Comparison of ENCODE assay signal across 13 cellular contexts in the genomic region with DNA sequence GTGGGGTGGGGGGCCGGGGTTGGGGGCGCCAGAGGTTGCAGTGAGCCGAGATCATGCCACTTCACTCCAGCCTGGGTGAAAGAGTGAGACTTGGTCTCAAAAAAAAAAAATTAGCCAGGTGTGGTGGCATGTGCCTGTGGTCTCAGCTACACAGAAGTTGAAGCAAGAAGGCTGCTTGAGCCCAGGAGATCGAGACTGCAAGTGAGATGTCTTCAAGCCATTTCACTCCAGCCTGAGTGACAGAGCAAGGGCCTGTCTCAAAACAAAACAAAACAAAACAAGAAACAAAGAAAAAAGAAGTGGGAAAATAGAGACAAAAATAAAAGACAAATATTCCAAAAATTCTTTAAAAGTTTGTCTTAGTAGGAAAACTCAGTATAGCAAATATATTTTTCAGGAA.
A peak's percentile ranks its signal among the peaks of the same experiment; 100 is the strongest.
DNase-seq lines count a peak whose midpoint lies in the region; ATAC-seq and TF ChIP-seq lines count a peak whose summit lies in the region.
"Had no signal": no experiment of that assay in that cellular context is flagged by ENCODE, and none has a peak within 500 bp of the region (broad histone marks: within the 10 kb centered on the region; RNA-seq: fewer than 3 reads in every experiment).

No MANE protein-coding gene starts in this region.

- no peaks in the 10 kb centered on the region for H3K9me3 Mint-ChIP-seq in T-helper 2 cell treated with Interferon-gamma antibody and Interleukin-4, amounts not matched to agents 5 μg/mL and 100 μg/mL, for 36 hours
- no peaks in the 10 kb centered on the region for H3K9me3 Mint-ChIP-seq in memory B cell

- peak overlapping the region; percentile 77 to 98 (median 90) for H3K4me2 ChIP-seq in BLaER1 treated with 17β-estradiol and CSF1 and Interleukin-3, amounts not matched to agents 10 nM and 100 nM
- 0 out of 2 replicates have a peak overlapping the region, but pooled peaks have one; percentile 3 for H3K4me2 ChIP-seq in DOHH2 (ENCODE audit: low read length)

- H3K9me3 ChIP-seq in BLaER1 treated with 17β-estradiol and CSF1 and Interleukin-3, amounts not matched to agents 10 nM and 100 nM (replicated peaks in 1 of 11): no peaks in the 10 kb centered on the region
- no peaks in the 10 kb centered on the region for H3K9me3 ChIP-seq in DOHH2 (ENCODE audit: control insufficient read depth, insufficient read depth, low read length)
- H3K9me3 ChIP-seq: BE2C, upper lobe of left lung had no signal

- no peaks in the 10 kb centered on the region for H3K9me2 ChIP-seq in DOHH2 (replicated peaks; ENCODE audit: control insufficient read depth, low read length)

- H3K79me2 ChIP-seq in DOHH2 (ENCODE audit: control insufficient read depth, low read length): peaks cover 40% of the 10 kb centered on the region

- peak overlapping the region; percentile 49 to 98 (median 92); a peak in 19 of 22 replicates for H3K9ac ChIP-seq in BLaER1 treated with 17β-estradiol and CSF1 and Interleukin-3, amounts not matched to agents 10 nM and 100 nM
- H3K9ac ChIP-seq: parathyroid adenoma had no signal

- TF ChIP-seq CTCF in DOHH2 (IDR thresholded peaks at IDR 0.05; ENCODE audit: low read depth, low read length, poor library complexity, severe bottlenecking): no peak

- H3K4me3 ChIP-seq in BLaER1 treated with 17β-estradiol and CSF1 and Interleukin-3, amounts not matched to agents 10 nM and 100 nM: peak overlapping the region; percentile 78 to 98 (median 88); a peak in 18 of 20 replicates
- H3K4me3 ChIP-seq in DOHH2 (ENCODE audit: low read length): no peak overlapping the region

- peak overlapping the region in 10 of 11 experiments; percentile 25 to 96 (median 90); a peak in 16 of 22 replicates for H3K27ac ChIP-seq in BLaER1 treated with 17β-estradiol and CSF1 and Interleukin-3, amounts not matched to agents 10 nM and 100 nM
- no peak overlapping the region for H3K27ac ChIP-seq in DOHH2 (ENCODE audit: low read depth, low read length)
- H3K27ac ChIP-seq: parathyroid adenoma had no signal

- H3K36me3 ChIP-seq in BLaER1 treated with 17β-estradiol and CSF1 and Interleukin-3, amounts not matched to agents 10 nM and 100 nM: peaks cover 34 to 68% (median 54%) of the 10 kb centered on the region in 11 experiments
- H3K36me3 ChIP-seq in DOHH2 (ENCODE audit: control insufficient read depth, low read length): peaks cover 26% of the 10 kb centered on the region

- H3F3A ChIP-seq in DOHH2 (ENCODE audit: control insufficient read depth, insufficient read depth): peaks cover 18% of the 10 kb centered on the region

- peak overlapping the region; percentile 65 for H3K4me3 Mint-ChIP-seq in T-helper 2 cell treated with Interferon-gamma antibody and Interleukin-4, amounts not matched to agents 5 μg/mL and 100 μg/mL, for 36 hours
- H3K4me3 Mint-ChIP-seq in memory B cell: peak overlapping the region; percentile 84

- peaks cover 16% of the 10 kb centered on the region for H3K36me3 Mint-ChIP-seq in T-helper 2 cell treated with Interferon-gamma antibody and Interleukin-4, amounts not matched to agents 5 μg/mL and 100 μg/mL, for 36 hours (ENCODE audit: low read depth)
- peaks cover 6% of the 10 kb centered on the region for H3K36me3 Mint-ChIP-seq in memory B cell

- peaks cover 29 to 78% (median 65%) of the 10 kb centered on the region in 11 experiments; a peak in 20 of 22 replicates for H4K20me1 ChIP-seq in BLaER1 treated with 17β-estradiol and CSF1 and Interleukin-3, amounts not matched to agents 10 nM and 100 nM
- H4K20me1 ChIP-seq in DOHH2 (ENCODE audit: control insufficient read depth, insufficient read depth, low read depth, low read length): no peaks in the 10 kb centered on the region

- peaks cover 29% of the 10 kb centered on the region for H3K4me1 Mint-ChIP-seq in T-helper 2 cell treated with Interferon-gamma antibody and Interleukin-4, amounts not matched to agents 5 μg/mL and 100 μg/mL, for 36 hours (ENCODE audit: low read depth)
- H3K4me1 Mint-ChIP-seq in memory B cell: peaks cover 24% of the 10 kb centered on the region

- H3K27me3 ChIP-seq in BLaER1 treated with 17β-estradiol and CSF1 and Interleukin-3, amounts not matched to agents 10 nM and 100 nM: no peaks in the 10 kb centered on the region
- no peaks in the 10 kb centered on the region for H3K27me3 ChIP-seq in DOHH2 (ENCODE audit: control insufficient read depth, low read length)
- H3K27me3 ChIP-seq: BE2C, upper lobe of left lung had no signal

- ATAC-seq in memory B cell (ENCODE audit: low read depth): no peak
- no peak for ATAC-seq in HG03097 (IDR thresholded peaks at IDR 0.05; ENCODE audit: low FRiP score, unreplicated experiment)

- H3K27me3 Mint-ChIP-seq in T-helper 2 cell treated with Interferon-gamma antibody and Interleukin-4, amounts not matched to agents 5 μg/mL and 100 μg/mL, for 36 hours (ENCODE audit: low read depth): no peaks in the 10 kb centered on the region
- H3K27me3 Mint-ChIP-seq in memory B cell: no peaks in the 10 kb centered on the region

- peaks cover 32 to 65% (median 50%) of the 10 kb centered on the region in 10 experiments for H3K4me1 ChIP-seq in BLaER1 treated with 17β-estradiol and CSF1 and Interleukin-3, amounts not matched to agents 10 nM and 100 nM
- H3K4me1 ChIP-seq in DOHH2 (ENCODE audit: control insufficient read depth, low read length): peaks cover 36% of the 10 kb centered on the region
- H3K4me1 ChIP-seq: BE2C had no signal

- no peak for DNase-seq in T-helper 2 cell treated with Interferon-gamma antibody and Interleukin-4, amounts not matched to agents 5 μg/mL and 100 μg/mL, for 36 hours (ENCODE audit: low spot score)
- no peak for DNase-seq in memory B cell (ENCODE audit: low spot score in 2 of 2)
- no peak for DNase-seq in kidney glomerular epithelial cell (lab: John Stamatoyannopoulos, UW)
- no peak for DNase-seq in stimulated activated CD4-positive, alpha-beta T cell treated with anti-CD3 and anti-CD28 coated beads, Interleukin-12 subunit alpha, Interleukin-12 subunit beta, amount 100 ng/mL, for 4 hours
- DNase-seq: activated CD4-positive, CD25-positive, alpha-beta regulatory T cell treated with anti-CD3 and anti-CD28 coated beads, Interleukin-2, amount 50 U/mL, for 72 hours; BE2C; midbrain; stimulated activated CD4-positive, alpha-beta T cell treated with anti-CD3 and anti-CD28 coated beads, Interleukin-15, amount 100 ng/mL, for 24 hours; upper lobe of left lung had no signal

- peak overlapping the region; percentile 58 for H3K27ac Mint-ChIP-seq in T-helper 2 cell treated with Interferon-gamma antibody and Interleukin-4, amounts not matched to agents 5 μg/mL and 100 μg/mL, for 36 hours
- peak overlapping the region; percentile 48 for H3K27ac Mint-ChIP-seq in memory B cell
